In genomic region chr4:139453041-139453370, GRCh38 we compare ENCODE assay signal across 8 cellular contexts. TPM values are rescaled to one million over a fixed set of nuclear protein-coding genes. Genes with fewer than 3 reads are reported as not detected.
DNase-seq lines count a peak whose midpoint lies in the region; ATAC-seq, FAIRE-seq and TF ChIP-seq lines count a peak whose summit lies in the region.

No MANE protein-coding gene starts in this region.

- DNase-seq in NCI-H2196 (lab: John Stamatoyannopoulos, UW; ENCODE audit: unreplicated experiment) (peak; percentile 34), NCI-H2196 treated with DMSO at 0.1 percent for 48 hours (lab: John Stamatoyannopoulos, UW; ENCODE audit: unreplicated experiment) (no peak), H4 (ENCODE audit: low spot score) (peak; percentile 76), Karpas-422 (peak; percentile 89), SK-N-SH (no peak), cardiac fibroblast (ENCODE audit: low read depth in 2 of 2) (no peak), HepG2 (ENCODE audit: low spot score) (peak; percentile 88)

- H3K79me2 ChIP-seq in Karpas-422 (ENCODE audit: low read length) (peaks cover 65% of the 10 kb centered on the region), SK-N-SH (ENCODE audit: insufficient read depth) (peaks cover 58% of the 10 kb centered on the region), HepG2 (ENCODE audit: insufficient read depth, low read length) (peaks cover 51% of the 10 kb centered on the region)

- H3K4me3 ChIP-seq in Karpas-422 (ENCODE audit: low read length) (peak overlapping the region; percentile 97), SK-N-SH (ENCODE audit: low read depth in 2 of 2, low read length in 1 of 2) (peak overlapping the region; percentile 99 to 100), cardiac fibroblast (replicated peaks in 1 of 2; ENCODE audit: low read depth in 2 of 2, low read length in 2 of 2) (peak overlapping the region; percentile 72 to 81), HepG2 (replicated peaks in 1 of 3; ENCODE audit: insufficient read depth in 1 of 3, low read depth in 2 of 3, low read length in 3 of 3) (peak overlapping the region; percentile 68 to 95 (median 93)), stomach smooth muscle (ENCODE audit: low read length in 2 of 2) (peak overlapping the region; percentile 98 to 100)

- TF ChIP-seq POLR2A in HepG2 (IDR thresholded peaks at IDR 0.05; ENCODE audit: insufficient read depth in 1 of 2, low read depth in 2 of 2, low read length in 2 of 2), result peak in 1 of 2 experiments; percentile 48; a peak in 1 of 4 replicates

- peak; percentile 76 for ATAC-seq in HepG2

- H3K36me3 ChIP-seq in Karpas-422 (ENCODE audit: insufficient read depth, low read length) (no peaks in the 10 kb centered on the region), SK-N-SH (replicated peaks in 1 of 2; ENCODE audit: control insufficient read depth in 1 of 2, insufficient read depth in 2 of 2, low read length in 1 of 2) (peaks cover 0 to 12% of the 10 kb centered on the region in 2 experiments), HepG2 (replicated peaks in 1 of 2; ENCODE audit: control insufficient read depth in 1 of 2, insufficient read depth in 2 of 2, low read length in 2 of 2) (no peaks in the 10 kb centered on the region), stomach smooth muscle (ENCODE audit: control insufficient read depth in 2 of 2, insufficient read depth in 2 of 2, low read length in 2 of 2) (no peaks in the 10 kb centered on the region)

- H3K4me2 ChIP-seq in Karpas-422 (ENCODE audit: low read depth, low read length, poor library complexity, severe bottlenecking) (peak overlapping the region; percentile 94), SK-N-SH (peak overlapping the region; percentile 76), HepG2 (ENCODE audit: low read depth, low read length) (peak overlapping the region; percentile 94)

- in situ Hi-C loops in HepG2 (cut with HindIII; ENCODE audit: extremely low pct_ligation_motif_present, low pct_unique_long_range_greater_than_20kb), result no loop called here

- TF ChIP-seq CTCF in SK-N-SH (IDR thresholded peaks at IDR 0.05) (peak; percentile 65), cardiac fibroblast (IDR thresholded peaks at IDR 0.05; ENCODE audit: low read depth, low read length) (peak; percentile 48), HepG2 (CRISPR knock-in tag; IDR thresholded peaks at IDR 0.05) (no peak; the same call in 1 of the 2 replicates)

- WGBS in SK-N-SH (ENCODE audit: low lambda C conversion rate), result under 1% methylated on average over 8 of the region's 15 CpGs
- WGBS in HepG2 (ENCODE audit: low lambda C conversion rate), result 0% methylated on average over 4 of the region's 15 CpGs

- FAIRE-seq in HepG2 (lab: Jason Lieb, UNC), result no peak

- intact Hi-C loops in HepG2 (cut with micrococcal nuclease; ENCODE audit: unreplicated experiment), result loop anchor here (1.0 to 5.0 kb wide), 2 partner anchors 37 to 151 kb away; partner anchors contain the start of genes NAA15 and NDUFC1

- peak overlapping the region; percentile 91 for H3K9ac ChIP-seq in Karpas-422 (ENCODE audit: low read length)
- peak overlapping the region; percentile 75 for H3K9ac ChIP-seq in SK-N-SH
- peak overlapping the region; percentile 84 for H3K9ac ChIP-seq in HepG2 (ENCODE audit: insufficient read depth, low read depth, low read length)
- peak overlapping the region; percentile 96 to 97 for H3K9ac ChIP-seq in stomach smooth muscle (ENCODE audit: low read length in 2 of 2)

- no TSS peak for BruUV-seq in HepG2 (replicated peaks; lab: Mats Ljungman, UMichigan)

- no peak for TF ChIP-seq EP300 in SK-N-SH (IDR thresholded peaks at IDR 0.05; ENCODE audit: borderline replicate concordance in 1 of 2, low read depth in 1 of 2, low read length in 1 of 2)
- TF ChIP-seq EP300 in HepG2 (IDR thresholded peaks at IDR 0.05; ENCODE audit: low read depth in 2 of 2, low read length in 2 of 2), result no peak
- no peak for TF ChIP-seq EP300 in HepG2 (CRISPR knock-in tag; IDR thresholded peaks at IDR 0.05; ENCODE audit: borderline replicate concordance)

- peaks cover 55% of the 10 kb centered on the region for H3K4me1 ChIP-seq in Karpas-422 (ENCODE audit: low read length)
- peaks cover 14 to 17% of the 10 kb centered on the region in 2 experiments; a peak in 3 of 4 replicates for H3K4me1 ChIP-seq in SK-N-SH (ENCODE audit: control insufficient read depth in 1 of 2, insufficient read depth in 2 of 2, low read depth in 1 of 2, low read length in 1 of 2)
- peaks cover 53% of the 10 kb centered on the region for H3K4me1 ChIP-seq in HepG2 (ENCODE audit: insufficient read depth, low read length)
- peaks cover 13% of the 10 kb centered on the region for H3K4me1 ChIP-seq in stomach smooth muscle (ENCODE audit: control insufficient read depth, insufficient read depth, low read length)

- H3K27ac ChIP-seq in Karpas-422 (ENCODE audit: low read length), result peak overlapping the region; percentile 88
- peak overlapping the region; percentile 88 to 96 for H3K27ac ChIP-seq in SK-N-SH (ENCODE audit: low read depth in 2 of 2, low read length in 1 of 2)
- peak overlapping the region; percentile 97 for H3K27ac ChIP-seq in HepG2 (ENCODE audit: extremely low read length, insufficient read depth, low read length)
- H3K27ac ChIP-seq in stomach smooth muscle (ENCODE audit: low read length), result peak overlapping the region; percentile 90

- CTCF ChIA-PET in SK-N-SH (lab: Yijun Ruan, JAX) (interaction anchor here (0.9 to 1.7 kb wide), 5 partner anchors 8 to 423 kb away, joined by 3 to 6 read pairs (median 3); no protein-coding TSS in a partner anchor), HepG2 (lab: Yijun Ruan, JAX; ENCODE audit: low intra/inter-chr PET ratio, low total read pairs) (interaction anchor here (0.8 kb wide), 2 partner anchors 37 to 45 kb away, joined by 3 to 4 read pairs; no protein-coding TSS in a partner anchor)

- peaks cover 24% of the 10 kb centered on the region for H3F3A ChIP-seq in SK-N-SH (replicated peaks; ENCODE audit: insufficient read depth)

- H2AFZ ChIP-seq in Karpas-422 (ENCODE audit: low read length), result peak overlapping the region; percentile 32; the same call in 1 of the 2 replicates
- peak overlapping the region; percentile 80 for H2AFZ ChIP-seq in SK-N-SH (ENCODE audit: low read depth)
- peak overlapping the region; percentile 48 for H2AFZ ChIP-seq in HepG2 (ENCODE audit: low read length)

- TF ChIP-seq RAD21 in SK-N-SH (IDR thresholded peaks at IDR 0.05; ENCODE audit: low read length) (no peak), HepG2 (CRISPR knock-in tag; IDR thresholded peaks at IDR 0.05) (0 out of 2 replicates have a peak, but pooled peaks have one; percentile 1)

- H3K9me3 ChIP-seq in Karpas-422 (ENCODE audit: low read length) (no peaks in the 10 kb centered on the region), SK-N-SH (no peaks in the 10 kb centered on the region), HepG2 (ENCODE audit: low read length) (no peaks in the 10 kb centered on the region), stomach smooth muscle (ENCODE audit: control insufficient read depth in 2 of 2, low read length in 2 of 2) (no peaks in the 10 kb centered on the region)

- H3K27me3 ChIP-seq in Karpas-422 (ENCODE audit: low read length), result no peaks in the 10 kb centered on the region
- no peaks in the 10 kb centered on the region for H3K27me3 ChIP-seq in SK-N-SH (ENCODE audit: insufficient read depth)
- H3K27me3 ChIP-seq in HepG2 (ENCODE audit: control insufficient read depth in 1 of 2, insufficient read depth in 2 of 2, low read length in 2 of 2), result no peaks in the 10 kb centered on the region; a peak in 1 of 5 replicates
- no peaks in the 10 kb centered on the region for H3K27me3 ChIP-seq in stomach smooth muscle (ENCODE audit: control insufficient read depth in 1 of 2, insufficient read depth in 2 of 2, low read length in 2 of 2)

- no peaks in the 10 kb centered on the region for H3K9me2 ChIP-seq in Karpas-422 (replicated peaks; ENCODE audit: insufficient read depth, low read length)
- no peaks in the 10 kb centered on the region for H3K9me2 ChIP-seq in SK-N-SH

- POLR2A ChIA-PET in SK-N-SH (lab: Yijun Ruan, JAX), result interaction anchor here (0.6 to 1.6 kb wide), 7 partner anchors 9 to 551 kb away, joined by 3 to 11 read pairs (median 3); partner anchors contain the start of gene SETD7
- POLR2A ChIA-PET in HepG2 (lab: Yijun Ruan, JAX), result interaction anchor here (0.6 to 1.3 kb wide), 3 partner anchors 20 to 411 kb away, joined by 3 to 5 read pairs (median 4); no protein-coding TSS in a partner anchor

- no peaks in the 10 kb centered on the region; the same call in 1 of the 2 replicates for H4K20me1 ChIP-seq in Karpas-422 (ENCODE audit: insufficient read depth, low read depth, low read length)
- peaks cover 23% of the 10 kb centered on the region; the same call in 1 of the 2 replicates for H4K20me1 ChIP-seq in SK-N-SH (ENCODE audit: insufficient read depth)
- H4K20me1 ChIP-seq in HepG2 (ENCODE audit: insufficient read depth, low read length), result peaks cover 2% of the 10 kb centered on the region

RNA-seq across cellular contexts. Expression of gene RAB33B, which starts 0.9 kb away (rescaled TPM):
- total RNA-seq in H4 (2014; rRNA removed; shearing (Covaris generic)), result 4.1 and 5.7 TPM in 2 replicates
- total RNA-seq in Karpas-422 (2014; rRNA removed; shearing (Covaris generic); ENCODE audit: low replicate concordance), result 9.2 and 17.2 TPM in 2 replicates
- polyA plus RNA-seq in SK-N-SH (2012; rRNA removed) (2.3 and 2.6 TPM in 2 replicates), HepG2 (2011; rRNA removed) (6.3 and 7.6 TPM in 2 replicates)
- polyA plus RNA-seq in SK-N-SH (2012; cell fraction: cytosol; rRNA removed), result 3.2 and 3.4 TPM in 2 replicates
- polyA plus RNA-seq in SK-N-SH (2012; cell fraction: nucleus; rRNA removed), result 2.1 and 2.8 TPM in 2 replicates
- total RNA-seq in HepG2 (2016; rRNA removed; fragmentation: Illumina TruSeq; extraction: Trizol), result 8.1 and 8.6 TPM in 2 replicates
- 1.9 TPM in 2 replicates for total RNA-seq in HepG2 (2016; cell fraction: cytosol; rRNA removed; fragmentation: Illumina TruSeq; extraction: Trizol; ENCODE audit: low read depth)
- total RNA-seq in HepG2 (2016; cell fraction: insoluble cytoplasmic fraction; rRNA removed; fragmentation: Illumina TruSeq; extraction: Trizol), result 7.8 and 10.1 TPM in 2 replicates
- 6.8 and 7.0 TPM in 2 replicates for total RNA-seq in HepG2 (2016; cell fraction: membrane; rRNA removed; fragmentation: Illumina TruSeq; extraction: Trizol)
- total RNA-seq in HepG2 (2016; cell fraction: nucleus; rRNA removed; fragmentation: Illumina TruSeq; extraction: Trizol), result 5.2 and 6.3 TPM in 2 replicates
- 4.8 and 5.2 TPM in 2 replicates for polyA plus RNA-seq in HepG2 (2011; cell fraction: cytosol; rRNA removed)
- polyA plus RNA-seq in HepG2 (2011; cell fraction: nucleus; rRNA removed), result 4.7 and 4.9 TPM in 2 replicates
- polyA plus RNA-seq in HepG2 (2012), result 5.0 and 6.3 TPM in 2 replicates
- 0.71 and 0.95 TPM in 2 replicates for polyA plus RNA-seq in HepG2 (2016; cell fraction: cytosol; fragmentation: Illumina TruSeq; extraction: Trizol; ENCODE audit: low read depth)
- 7.8 and 8.4 TPM in 2 replicates for polyA plus RNA-seq in HepG2 (2016; cell fraction: insoluble cytoplasmic fraction; fragmentation: Illumina TruSeq; extraction: Trizol; ENCODE audit: low read depth)
- polyA plus RNA-seq in HepG2 (2016; cell fraction: membrane; fragmentation: Illumina TruSeq; extraction: Trizol; ENCODE audit: low read depth), result 3.5 and 3.7 TPM in 2 replicates
- polyA plus RNA-seq in HepG2 (2016; cell fraction: nucleus; fragmentation: Illumina TruSeq; extraction: Trizol; ENCODE audit: insufficient read depth, low read depth), result 6.9 and 7.7 TPM in 2 replicates
- 4.0 and 13.6 TPM in 2 replicates for polyA minus RNA-seq in HepG2 (2011; rRNA and poly(A)+ RNA removed; ENCODE audit: low replicate concordance)
- 9.8 TPM in 2 replicates for polyA minus RNA-seq in HepG2 (2011; cell fraction: cytosol; rRNA and poly(A)+ RNA removed)
- 9.0 and 9.3 TPM in 2 replicates for polyA minus RNA-seq in HepG2 (2011; cell fraction: nucleus; rRNA and poly(A)+ RNA removed)

Comparison
In these comparisons a context has a peak if more than half of its experiments do, and no peak if none do; other contexts are left out.
1. DNase-seq: peak in NCI-H2196 (single experiment), H4 (single experiment), Karpas-422 (single experiment) and HepG2 (single experiment); none in NCI-H2196 treated with DMSO at 0.1 percent for 48 hours (single experiment), SK-N-SH (single experiment) and cardiac fibroblast (0 of 2).
2. Peak in every context shown above with its lines, with median percentiles within 50 percentile points of each other: H2AFZ ChIP-seq, H3K27ac ChIP-seq, H3K4me2 ChIP-seq, H3K4me3 ChIP-seq and H3K9ac ChIP-seq.